In the genomic region with DNA sequence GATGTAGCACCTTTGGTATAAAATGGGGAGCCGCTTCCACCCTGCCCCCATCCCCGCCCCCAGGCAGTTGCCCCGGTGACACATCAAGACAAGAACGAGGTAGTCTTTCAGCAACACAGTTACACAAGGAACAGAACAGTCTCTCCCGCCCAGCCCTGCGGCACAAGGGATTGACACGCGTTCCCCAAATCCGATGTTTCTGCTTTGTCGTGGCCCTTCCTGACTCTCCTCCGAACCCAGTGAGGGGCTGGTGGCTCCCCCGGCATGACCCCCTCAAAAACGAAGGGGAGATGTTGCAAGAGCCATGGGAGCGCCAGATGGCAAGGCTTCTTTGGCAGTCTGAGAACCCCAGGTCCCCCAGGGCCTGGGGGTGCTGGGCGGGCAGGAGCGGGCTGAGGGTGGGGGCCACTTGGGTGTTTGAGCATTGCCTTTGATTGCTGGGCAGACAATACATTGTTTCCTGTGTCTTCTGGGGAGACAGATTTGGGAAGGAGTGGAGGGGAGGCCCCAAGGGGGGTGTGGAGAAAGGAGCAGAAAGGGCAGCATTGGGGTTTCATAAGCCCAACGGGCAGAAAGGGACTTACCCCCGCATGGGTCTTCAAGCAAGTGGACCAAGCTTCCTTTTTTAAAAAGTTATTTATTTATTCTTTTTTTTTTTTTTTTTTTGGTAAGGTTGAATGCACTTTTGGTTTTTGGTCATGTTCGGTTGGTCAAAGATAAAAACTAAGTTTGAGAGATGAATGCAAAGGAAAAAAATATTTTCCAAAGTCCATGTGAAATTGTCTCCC, we compare ENCODE assay signal across 1 cellular context.
TF ChIP-seq lines count a peak whose summit lies in the region.

No MANE protein-coding gene starts in this region.

TF ChIP-seq in HepG2, 621 proteins besides CTCF, POLR2A, EP300 and RAD21:
- no peak for TF ChIP-seq HMGA1 (CRISPR knock-in tag; conservative IDR thresholded peaks at IDR 0.05)
- TF ChIP-seq, protein P1, sequence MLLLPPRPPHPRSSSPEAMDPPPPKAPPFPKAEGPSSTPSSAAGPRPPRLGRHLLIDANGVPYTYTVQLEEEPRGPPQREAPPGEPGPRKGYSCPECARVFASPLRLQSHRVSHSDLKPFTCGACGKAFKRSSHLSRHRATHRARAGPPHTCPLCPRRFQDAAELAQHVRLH (CRISPR knock-in tag; IDR thresholded peaks at IDR 0.05; ENCODE audit: borderline replicate concordance, low read depth) = no peak
